ENCODE assay signal across 1 cellular context in genomic region chr1:118983558-118984021, GRCh38.
TF ChIP-seq lines count a peak whose summit lies in the region.

No MANE protein-coding gene starts in this region.

TF ChIP-seq in HepG2, 621 proteins besides CTCF, POLR2A, EP300 and RAD21:
- no peak for TF ChIP-seq ZNF567 (CRISPR knock-in tag; IDR thresholded peaks at IDR 0.05; ENCODE audit: borderline replicate concordance)
- TF ChIP-seq RFX3 (CRISPR knock-in tag; IDR thresholded peaks at IDR 0.05), result no peak
- no peak for TF ChIP-seq ZNF121 (CRISPR knock-in tag; IDR thresholded peaks at IDR 0.05)
- TF ChIP-seq ZNF513 (CRISPR knock-in tag; conservative IDR thresholded peaks at IDR 0.05), result no peak
- TF ChIP-seq ZNF570 (CRISPR knock-in tag; IDR thresholded peaks at IDR 0.05; ENCODE audit: borderline replicate concordance), result no peak
- TF ChIP-seq ZNF180 (CRISPR knock-in tag; IDR thresholded peaks at IDR 0.05; ENCODE audit: borderline replicate concordance, low read depth), result no peak
- TF ChIP-seq NCOR1 (IDR thresholded peaks at IDR 0.05; ENCODE audit: borderline replicate concordance, low read length), result no peak
- TF ChIP-seq NFKB2 (CRISPR knock-in tag; IDR thresholded peaks at IDR 0.05; ENCODE audit: borderline replicate concordance), result no peak
- no peak for TF ChIP-seq RFXAP (CRISPR knock-in tag; IDR thresholded peaks at IDR 0.05; ENCODE audit: borderline replicate concordance)
- TF ChIP-seq HDAC6 (IDR thresholded peaks at IDR 0.05; ENCODE audit: low read depth, low read length), result no peak
- TF ChIP-seq TBL1XR1 (IDR thresholded peaks at IDR 0.05; ENCODE audit: borderline replicate concordance, low read length, partially characterized antibody), result no peak
- no peak for TF ChIP-seq NONO (IDR thresholded peaks at IDR 0.05)
- TF ChIP-seq NONO (CRISPR knock-in tag; conservative IDR thresholded peaks at IDR 0.05), result no peak
- no peak for TF ChIP-seq ELK4 (CRISPR knock-in tag; IDR thresholded peaks at IDR 0.05; ENCODE audit: borderline replicate concordance)
- no peak for TF ChIP-seq MED13 (CRISPR knock-in tag; IDR thresholded peaks at IDR 0.05)
- TF ChIP-seq ZNF256 (CRISPR knock-in tag; conservative IDR thresholded peaks at IDR 0.05), result no peak
